Comparison of ENCODE assay signal across 34 cellular contexts in genomic region chr1:67522793-67523192, GRCh38.
"Had no signal": no experiment of that assay in that cellular context is flagged by ENCODE, and none has a peak within 500 bp of the region (broad histone marks: within the 10 kb centered on the region; RNA-seq: fewer than 3 reads in every experiment).

No MANE protein-coding gene starts in this region.

- FAIRE-seq: astrocyte, TTC549 had no signal

- H3K9me3 ChIP-seq: adrenal gland, body of pancreas had no signal

- H3K27ac ChIP-seq: adrenal gland, body of pancreas, brain microvascular endothelial cell, breast epithelium, VCaP had no signal

- H3K27me3 ChIP-seq: adrenal gland, body of pancreas, brain microvascular endothelial cell, breast epithelium had no signal

- H3K4me1 ChIP-seq: adrenal gland, body of pancreas, breast epithelium had no signal

- ATAC-seq: activated CD8-positive, alpha-beta T cell treated with anti-CD3 and anti-CD28 coated beads for 36 hours; activated naive CD4-positive, alpha-beta T cell treated with anti-CD3 and anti-CD28 coated beads, Interleukin-2, amount 50 U/mL, for 72 hours; activated T-cell treated with anti-CD3 and anti-CD28 coated beads, Interleukin-2, amount 50 U/mL, for 4 hours; activated T-cell treated with anti-CD3 and anti-CD28 coated beads, Interleukin-2, amount 50 U/mL, for 72 hours; activated T-helper 17 cell treated with anti-CD3 and anti-CD28 coated beads, Interleukin-2, amount 50 U/mL, for 72 hours; body of pancreas had no signal

- H3K4me3 ChIP-seq: adrenal gland, body of pancreas, breast epithelium had no signal

- DNase-seq: activated B cell treated with CpG ODN at 0.5 μM for 24 hours; activated CD4-positive, alpha-beta memory T cell treated with anti-CD3 and anti-CD28 coated beads for 36 hours; activated CD4-positive, alpha-beta T cell treated with anti-CD3 and anti-CD28 coated beads for 4 hours; activated CD4-positive, alpha-beta T cell treated with anti-CD3 and anti-CD28 coated beads, Interleukin-2, amount 10 ng/mL, durations not matched to agents 24 days and 14 days; activated CD4-positive, alpha-beta T cell treated with anti-CD3 and anti-CD28 coated beads, Interleukin-2, amount 50 U/mL, for 1 hour; activated CD4-positive, alpha-beta T cell treated with anti-CD3 and anti-CD28 coated beads, Interleukin-2, amount 50 U/mL, for 4 hours; activated CD4-positive, CD25-positive, alpha-beta regulatory T cell treated with anti-CD3 and anti-CD28 coated beads, Interleukin-2, amount 50 U/mL, for 72 hours; activated CD8-positive, alpha-beta memory T cell treated with anti-CD3 and anti-CD28 coated beads, Interleukin-2, amount 50 U/mL, for 4 hours; activated CD8-positive, alpha-beta T cell treated with anti-CD3 and anti-CD28 coated beads for 36 hours; activated effector memory CD4-positive, alpha-beta T cell treated with anti-CD3 and anti-CD28 coated beads, Interleukin-2, amount 50 U/mL, for 16 hours; activated gamma-delta T cell treated with Interleukin-2 at 50 U/mL for 16 hours; activated naive CD4-positive, alpha-beta T cell; activated naive CD4-positive, alpha-beta T cell treated with anti-CD3 and anti-CD28 coated beads for 36 hours; activated naive CD4-positive, alpha-beta T cell treated with anti-CD3 and anti-CD28 coated beads, Interleukin-2, amount 50 U/mL, for 16 hours; activated naive CD8-positive, alpha-beta T cell treated with anti-CD3 and anti-CD28 coated beads for 36 hours; activated T-cell treated with anti-CD3 and anti-CD28 coated beads for 4 hours; activated T-cell treated with anti-CD3 and anti-CD28 coated beads, Interleukin-2, amount 50 U/mL, for 1 hour; activated T-cell treated with anti-CD3 and anti-CD28 coated beads, Interleukin-2, amount 50 U/mL, for 4 hours; activated T-cell treated with anti-CD3 and anti-CD28 coated beads, Interleukin-2, amount 50 U/mL, for 72 hours; adrenal gland; amniotic stem cell; aorta; body of pancreas; brain microvascular endothelial cell; central memory CD4-positive, alpha-beta T cell; T-helper 1 cell; T-helper 2 cell; T-helper 9 cell had no signal

- H3K36me3 ChIP-seq: adrenal gland, brain microvascular endothelial cell, breast epithelium had no signal
